7 cellular contexts compared by ENCODE assay signal in the genomic region with DNA sequence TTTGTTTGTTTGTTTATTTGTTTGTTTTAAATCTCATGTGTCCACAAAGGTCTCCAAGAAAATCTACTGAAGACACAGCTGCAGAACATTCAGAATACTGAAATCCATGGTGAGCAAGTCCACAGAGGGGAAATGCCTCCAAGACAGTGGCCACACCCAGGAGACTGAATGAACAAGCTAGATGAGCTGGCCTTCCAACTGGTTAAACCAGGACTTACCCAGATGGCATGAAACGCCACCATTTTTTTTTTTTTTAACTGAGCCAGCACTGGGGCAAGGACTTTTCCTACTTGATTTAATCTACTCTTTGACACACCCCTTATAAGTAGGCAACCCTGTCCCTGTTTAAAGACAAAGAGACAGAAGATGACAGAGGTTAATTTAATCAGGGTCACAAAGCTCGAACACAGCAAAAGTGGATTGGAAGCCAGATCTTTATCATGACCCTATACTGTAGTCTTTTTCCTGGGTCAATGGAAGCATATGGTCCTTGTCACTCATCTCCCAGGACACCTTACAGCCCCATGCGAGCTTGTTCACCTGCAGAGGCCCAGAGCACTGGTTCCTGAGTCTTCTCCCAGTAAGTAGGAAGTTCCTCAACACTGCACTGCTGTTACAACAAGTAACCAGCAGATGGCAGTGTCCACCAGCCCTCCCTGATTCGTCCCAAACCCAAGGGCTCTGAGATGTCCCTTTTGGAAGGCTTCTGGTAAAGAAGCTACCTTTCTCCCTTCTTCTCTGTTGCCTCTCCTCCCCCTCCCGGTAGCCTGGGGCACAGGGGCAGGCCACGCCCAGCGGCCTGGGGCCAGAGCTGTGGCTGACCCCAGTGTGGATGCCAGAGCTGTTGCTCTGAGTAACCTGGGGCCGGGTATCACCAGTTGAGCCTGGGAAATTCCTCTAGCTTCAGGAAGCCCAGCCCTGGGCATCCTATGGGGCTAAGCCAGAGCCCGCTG. TPM values are rescaled to one million over a fixed set of nuclear protein-coding genes. Genes with fewer than 3 reads are reported as not detected.
A peak's percentile ranks its signal among the peaks of the same experiment; 100 is the strongest.
DNase-seq lines count a peak whose midpoint lies in the region; ATAC-seq and TF ChIP-seq lines count a peak whose summit lies in the region.

No MANE protein-coding gene starts in this region.

- H3K79me2 ChIP-seq in MM.1S (ENCODE audit: low read length) = no peaks in the 10 kb centered on the region

- intact Hi-C loops in ascending aorta (cut with DNase I) (loop anchor here (1.0 to 5.0 kb wide), 5 partner anchors 15 to 506 kb away; no protein-coding TSS in a partner anchor), left ventricle myocardium superior (cut with micrococcal nuclease) (loop anchor here (2.0 to 10.0 kb wide), 2 partner anchors 301 to 463 kb away; a partner anchor contains a TSS), sciatic nerve (cut with DNase I) (no loop called here)

- H3K27ac Mint-ChIP-seq in T-cell = no peak overlapping the region

- no peak overlapping the region for H3K9ac ChIP-seq in MM.1S (ENCODE audit: low read length)

- no peaks in the 10 kb centered on the region for H3K9me3 Mint-ChIP-seq in T-cell

- H2AFZ ChIP-seq in MM.1S (ENCODE audit: low read length) = no peak overlapping the region

- H3K9me3 ChIP-seq in MM.1S (replicated peaks; ENCODE audit: insufficient read depth, low read length) = no peaks in the 10 kb centered on the region
- H3K9me3 ChIP-seq in ascending aorta = no peaks in the 10 kb centered on the region

- H3F3A ChIP-seq in MM.1S (ENCODE audit: insufficient read depth, low read length) = no peaks in the 10 kb centered on the region

- H3K9me2 ChIP-seq in MM.1S (replicated peaks; ENCODE audit: insufficient read depth, low read length) = no peaks in the 10 kb centered on the region

- peak; percentile 99 for TF ChIP-seq CTCF in GM12864 (IDR thresholded peaks at IDR 0.05; ENCODE audit: low read depth, low read length, missing control alignments)
- TF ChIP-seq CTCF in MM.1S (IDR thresholded peaks at IDR 0.05; ENCODE audit: low read length) = peak; percentile 96
- peak; percentile 94 to 98 (median 96) for TF ChIP-seq CTCF in ascending aorta (IDR thresholded peaks at IDR 0.05)

- no peak overlapping the region for H3K4me3 Mint-ChIP-seq in T-cell

- peaks cover 6 to 12% (median 11%) of the 10 kb centered on the region in 3 donors for H3K4me1 Mint-ChIP-seq in T-cell

- POLR2A ChIA-PET in T-cell (lab: Charles Lee) = interaction anchor here (0.6 kb wide), 5 partner anchors 10 to 302 kb away, joined by 3 to 5 read pairs (median 3); a partner anchor contains a TSS

- peaks cover 60 to 69% of the 10 kb centered on the region in 2 donors for H3K27me3 Mint-ChIP-seq in T-cell

- H3K4me2 ChIP-seq in MM.1S (ENCODE audit: low read depth, low read length) = no peak overlapping the region

- H3K27ac ChIP-seq in MM.1S (ENCODE audit: low read length) (no peak overlapping the region), ascending aorta (no peak overlapping the region)

- no peaks in the 10 kb centered on the region for H4K20me1 ChIP-seq in MM.1S (ENCODE audit: insufficient read depth, low read length)

- H3K36me3 ChIP-seq in H7 (replicated peaks; ENCODE audit: control insufficient read depth, insufficient read depth, low read length) = no peaks in the 10 kb centered on the region
- no peaks in the 10 kb centered on the region for H3K36me3 ChIP-seq in MM.1S (replicated peaks; ENCODE audit: insufficient read depth, low read length)
- no peaks in the 10 kb centered on the region for H3K36me3 ChIP-seq in ascending aorta

- H3K27me3 ChIP-seq in H7 (ENCODE audit: control insufficient read depth, insufficient read depth, low read length) = peaks cover 50% of the 10 kb centered on the region
- H3K27me3 ChIP-seq in MM.1S (replicated peaks; ENCODE audit: insufficient read depth, low read length) = peaks cover 32% of the 10 kb centered on the region
- H3K27me3 ChIP-seq in ascending aorta = no peaks in the 10 kb centered on the region

- no peak overlapping the region for H3K4me3 ChIP-seq in GM12864 (ENCODE audit: low read depth, low read length)
- H3K4me3 ChIP-seq in H7 (ENCODE audit: insufficient read depth, low read depth, low read length) = no peak overlapping the region
- H3K4me3 ChIP-seq in MM.1S (ENCODE audit: low read length) = no peak overlapping the region
- H3K4me3 ChIP-seq in ascending aorta = no peak overlapping the region

- no peaks in the 10 kb centered on the region for H3K36me3 Mint-ChIP-seq in T-cell

- no peaks in the 10 kb centered on the region for H3K4me1 ChIP-seq in MM.1S (ENCODE audit: low read length)
- peaks cover 0 to 7% of the 10 kb centered on the region in 2 donors for H3K4me1 ChIP-seq in ascending aorta

- ATAC-seq in T-cell (replicated peaks in 1 of 4) (peak; percentile 65 to 79 (median 75)), left ventricle myocardium superior (peak; percentile 84), sciatic nerve (peak; percentile 76)

- DNase-seq in GM12864 (ENCODE audit: low read depth) = peak; percentile 49
- peak; percentile 94 for DNase-seq in H7
- peak; percentile 70 for DNase-seq in MM.1S
- DNase-seq in T-cell = peak in 33 of 34 experiments; percentile 20 to 66 (median 49)
- DNase-seq in ascending aorta (ENCODE audit: low spot score in 2 of 2) = peak in 1 of 2 donors; percentile 88
- DNase-seq in left ventricle myocardium superior = no peak
- DNase-seq in sciatic nerve (ENCODE audit: low spot score) = peak; percentile 80

- CTCF ChIA-PET in T-cell (lab: Charles Lee) = interaction anchor here (0.5 to 3.7 kb wide), 30 partner anchors 10 to 656 kb away, joined by 3 to 63 read pairs (median 4); a partner anchor contains a TSS

RNA-seq across cellular contexts. Expression of a gene that starts 5.6 kb away (rescaled TPM):
- 1.4 TPM in 2 replicates for total RNA-seq in H7 (2014; rRNA removed; shearing (Covaris generic))
- total RNA-seq in T-cell (under 1 TPM; 0.10 to 0.51 (median 0.16) TPM), ascending aorta (11.6 TPM), left ventricle myocardium superior (0.32 TPM), sciatic nerve (7.6 TPM)

RNA-seq across cellular contexts. Expression of a gene that starts 10.4 kb away (rescaled TPM):
- 30.2 and 41.3 TPM in 2 replicates for total RNA-seq in H7 (2014; rRNA removed; shearing (Covaris generic))
- 10 to 100 TPM; 11.1 to 20.7 (median 17.2) TPM for total RNA-seq in T-cell
- 40.0 TPM for total RNA-seq in ascending aorta
- total RNA-seq in left ventricle myocardium superior = 20.2 TPM
- total RNA-seq in sciatic nerve = 23.2 TPM
